In genomic region chr4:86452323-86452995, GRCh38 we compare ENCODE assay signal across 11 cellular contexts.
A peak's percentile ranks its signal among the peaks of the same experiment; 100 is the strongest.
DNase-seq lines count a peak whose midpoint lies in the region; TF ChIP-seq lines count a peak whose summit lies in the region.
"Had no signal": no experiment of that assay in that cellular context is flagged by ENCODE, and none has a peak within 500 bp of the region (broad histone marks: within the 10 kb centered on the region; RNA-seq: fewer than 3 reads in every experiment).

No MANE protein-coding gene starts in this region.

- H3K9me3 ChIP-seq in muscle layer of colon (ENCODE audit: low read length): no peaks in the 10 kb centered on the region

- POLR2A ChIA-PET in GM10248 (lab: Yijun Ruan, JAX): no interaction called here

- H3K36me3 ChIP-seq in muscle layer of colon (ENCODE audit: insufficient read depth, low read length): no peaks in the 10 kb centered on the region

- no peak overlapping the region for H3K9ac ChIP-seq in muscle layer of colon (ENCODE audit: low read length)

- no peaks in the 10 kb centered on the region for H3K27me3 Mint-ChIP-seq in type B pancreatic cell

- H3K27me3 ChIP-seq in muscle layer of colon (ENCODE audit: control insufficient read depth in 1 of 2, insufficient read depth in 2 of 2, low read length in 2 of 2): no peaks in the 10 kb centered on the region

- peak overlapping the region; percentile 69 for H3K27ac ChIP-seq in epithelial cell of prostate
- peak overlapping the region; percentile 29 for H3K27ac ChIP-seq in muscle layer of colon (ENCODE audit: low read depth, low read length)

- CTCF ChIA-PET in GM10248 (lab: Yijun Ruan, JAX): interaction anchor here (0.7 to 1.2 kb wide), 2 partner anchors 8 to 43 kb away, joined by 3 read pairs; no protein-coding TSS in a partner anchor

- peaks cover 27% of the 10 kb centered on the region for H3K9me3 Mint-ChIP-seq in type B pancreatic cell
- H3K9me3 Mint-ChIP-seq: activated CD4-positive, alpha-beta memory T cell treated with anti-CD3 and anti-CD28 coated beads, Interleukin-2, amount 10 ng/mL, durations not matched to agents 7 days and 5 days had no signal

- H3K36me3 Mint-ChIP-seq in type B pancreatic cell: peaks cover 5% of the 10 kb centered on the region
- H3K36me3 Mint-ChIP-seq: naive thymus-derived CD8-positive, alpha-beta T cell had no signal

- TF ChIP-seq CTCF in type B pancreatic cell (conservative IDR thresholded peaks at IDR 0.05) (no peak), GM10266 (IDR thresholded peaks at IDR 0.05; ENCODE audit: control insufficient read depth, insufficient read depth, low read depth, missing control alignments) (no peak), GM10248 (IDR thresholded peaks at IDR 0.05; ENCODE audit: control extremely low read depth, extremely low read depth, low read depth, missing control alignments) (no peak)

- H3K4me3 ChIP-seq in muscle layer of colon (ENCODE audit: low read depth in 1 of 2, low read length in 2 of 2): peak overlapping the region in 1 of 2 donors; percentile 43

- H3K27ac Mint-ChIP-seq in type B pancreatic cell: peak overlapping the region; percentile 22
- H3K27ac Mint-ChIP-seq: activated CD4-positive, alpha-beta memory T cell treated with anti-CD3 and anti-CD28 coated beads, Interleukin-2, amount 10 ng/mL, durations not matched to agents 7 days and 5 days; naive thymus-derived CD8-positive, alpha-beta T cell had no signal

- peak overlapping the region; percentile 44 for H3K4me3 Mint-ChIP-seq in type B pancreatic cell
- H3K4me3 Mint-ChIP-seq: activated CD4-positive, alpha-beta memory T cell treated with anti-CD3 and anti-CD28 coated beads, Interleukin-2, amount 10 ng/mL, durations not matched to agents 7 days and 5 days; naive thymus-derived CD8-positive, alpha-beta T cell had no signal

- H3K4me1 Mint-ChIP-seq in type B pancreatic cell (ENCODE audit: unreplicated experiment): peaks cover 31% of the 10 kb centered on the region
- H3K4me1 Mint-ChIP-seq: activated CD4-positive, alpha-beta memory T cell treated with anti-CD3 and anti-CD28 coated beads, Interleukin-2, amount 10 ng/mL, durations not matched to agents 7 days and 5 days had no signal

- peak; percentile 17 for DNase-seq in NCI-H748 treated with DMSO at 0.1 percent for 48 hours (lab: John Stamatoyannopoulos, UW)
- no peak for DNase-seq in epithelial cell of prostate (ENCODE audit: low read depth, low spot score)
- no peak for DNase-seq in type B pancreatic cell (ENCODE audit: extremely low spot score, unreplicated experiment)
- no peak for DNase-seq in GM10266 (ENCODE audit: extremely low spot score)
- no peak for DNase-seq in SKM-1 treated with dmso at 0.1 percent for 144 hours (lab: John Stamatoyannopoulos, UW; ENCODE audit: unreplicated experiment)
- DNase-seq in GM10248 (ENCODE audit: extremely low spot score): no peak
- DNase-seq: activated CD4-positive, alpha-beta memory T cell treated with anti-CD3 and anti-CD28 coated beads, Interleukin-2, amount 10 ng/mL, durations not matched to agents 7 days and 5 days; DMS53; naive thymus-derived CD8-positive, alpha-beta T cell; stimulated activated CD4-positive, alpha-beta T cell treated with anti-CD3 and anti-CD28 coated beads, Interleukin-4, amount 100 ng/mL, for 1 hour had no signal

- peaks cover 3% of the 10 kb centered on the region for H3K4me1 ChIP-seq in muscle layer of colon (ENCODE audit: insufficient read depth, low read length)
